Comparison of ENCODE assay signal across 30 cellular contexts in genomic region chr11:2201542-2201941, GRCh38. TPM values are rescaled to one million over a fixed set of nuclear protein-coding genes. Genes with fewer than 3 reads are reported as not detected.
"Had no signal": no experiment of that assay in that cellular context is flagged by ENCODE, and none has a peak within 500 bp of the region (broad histone marks: within the 10 kb centered on the region; RNA-seq: fewer than 3 reads in every experiment).

No MANE protein-coding gene starts in this region.

- H3K27me3 ChIP-seq: colonic mucosa, dorsolateral prefrontal cortex, hepatocyte, upper lobe of right lung had no signal

- H3K4me1 Mint-ChIP-seq: activated CD4-positive, alpha-beta memory T cell treated with anti-CD3 and anti-CD28 coated beads, Interleukin-2, amount 10 ng/mL, durations not matched to agents 7 days and 5 days; nephron had no signal

- H3K4me3 Mint-ChIP-seq: activated CD4-positive, alpha-beta memory T cell treated with anti-CD3 and anti-CD28 coated beads, Interleukin-2, amount 10 ng/mL, durations not matched to agents 7 days and 5 days; activated CD4-positive, alpha-beta T cell treated with anti-CD3 and anti-CD28 coated beads, Interleukin-2, amount 10 ng/mL, durations not matched to agents 24 days and 14 days; activated T-helper 1 cell treated with anti-CD3 and anti-CD28 coated beads, Interleukin-12 subunit alpha, Interleukin-12 subunit beta, Interleukin-2, Interleukin-4 antibody, amounts not matched to agents 30 ng/mL and 10 ng/mL and 1 ng/mL, durations not matched to agents 14 hours and 24 hours and 36 hours; brain; effector memory CD8-positive, alpha-beta T cell; immature natural killer cell; nephron; stimulated activated memory B cell treated with anti-CD40 and anti-IgM and Interleukin-4, amounts not matched to agents 10 μg/mL and 1 μg/mL and 100 μg/mL, for 72 hours had no signal

- H3K4me3 ChIP-seq: colonic mucosa, dorsolateral prefrontal cortex, esophagus muscularis mucosa, hepatocyte, thoracic aorta, upper lobe of right lung had no signal

- H3K4me1 ChIP-seq: esophagus muscularis mucosa, upper lobe of right lung had no signal

- DNase-seq: activated CD4-positive, alpha-beta memory T cell treated with anti-CD3 and anti-CD28 coated beads, Interleukin-2, amount 10 ng/mL, durations not matched to agents 7 days and 5 days; activated CD4-positive, alpha-beta T cell treated with anti-CD3 and anti-CD28 coated beads, Interleukin-2, amount 10 ng/mL, durations not matched to agents 24 days and 14 days; activated gamma-delta T cell; central memory CD4-positive, alpha-beta T cell; effector memory CD8-positive, alpha-beta T cell; glutamatergic neuron; immature natural killer cell; kidney glomerular epithelial cell; mesenchymal stem cell; nucleus accumbens; stimulated activated CD4-positive, alpha-beta T cell treated with anti-CD3 and anti-CD28 coated beads, Interleukin-15, amount 100 ng/mL, for 24 hours; upper lobe of right lung had no signal

- H3K9me3 ChIP-seq: colonic mucosa, esophagus muscularis mucosa, thoracic aorta, upper lobe of right lung had no signal

- H3K4me2 ChIP-seq: hepatocyte had no signal

- H2AFZ ChIP-seq: hepatocyte had no signal

- H3K27ac Mint-ChIP-seq: activated CD4-positive, alpha-beta memory T cell treated with anti-CD3 and anti-CD28 coated beads, Interleukin-2, amount 10 ng/mL, durations not matched to agents 7 days and 5 days; activated CD4-positive, alpha-beta T cell treated with anti-CD3 and anti-CD28 coated beads, Interleukin-2, amount 10 ng/mL, durations not matched to agents 24 days and 14 days; activated naive CD4-positive, alpha-beta T cell treated with anti-CD3 and anti-CD28 coated beads, Interleukin-2, amount 50 U/mL, for 72 hours; activated T-helper 1 cell treated with anti-CD3 and anti-CD28 coated beads, Interleukin-12 subunit alpha, Interleukin-12 subunit beta, Interleukin-2, Interleukin-4 antibody, amounts not matched to agents 30 ng/mL and 10 ng/mL and 1 ng/mL, durations not matched to agents 14 hours and 24 hours and 36 hours; brain; effector memory CD8-positive, alpha-beta T cell; nephron; stimulated activated memory B cell treated with anti-CD40 and anti-IgM and Interleukin-4, amounts not matched to agents 10 μg/mL and 1 μg/mL and 100 μg/mL, for 72 hours had no signal

- H3K27me3 Mint-ChIP-seq: brain had no signal

- H3K27ac ChIP-seq: colonic mucosa, dorsolateral prefrontal cortex, esophagus muscularis mucosa, hepatocyte, thoracic aorta, upper lobe of right lung had no signal

- H3K79me2 ChIP-seq: hepatocyte had no signal

- H3K9me3 Mint-ChIP-seq: activated CD4-positive, alpha-beta memory T cell treated with anti-CD3 and anti-CD28 coated beads, Interleukin-2, amount 10 ng/mL, durations not matched to agents 7 days and 5 days; activated CD4-positive, alpha-beta T cell treated with anti-CD3 and anti-CD28 coated beads, Interleukin-2, amount 10 ng/mL, durations not matched to agents 24 days and 14 days; activated T-helper 1 cell treated with anti-CD3 and anti-CD28 coated beads, Interleukin-12 subunit alpha, Interleukin-12 subunit beta, Interleukin-2, Interleukin-4 antibody, amounts not matched to agents 30 ng/mL and 10 ng/mL and 1 ng/mL, durations not matched to agents 14 hours and 24 hours and 36 hours had no signal

- H3K36me3 ChIP-seq: colonic mucosa, esophagus muscularis mucosa, thoracic aorta, upper lobe of right lung had no signal

- ATAC-seq: activated CD4-positive, CD25-positive, alpha-beta regulatory T cell treated with anti-CD3 and anti-CD28 coated beads, Interleukin-2, amount 50 U/mL, for 24 hours; activated naive CD4-positive, alpha-beta T cell treated with anti-CD3 and anti-CD28 coated beads, Interleukin-2, amount 50 U/mL, for 72 hours; effector memory CD8-positive, alpha-beta T cell; sciatic nerve; stimulated activated memory B cell treated with anti-CD40 and anti-IgM and Interleukin-4, amounts not matched to agents 10 μg/mL and 1 μg/mL and 100 μg/mL, for 72 hours had no signal

- H3K36me3 Mint-ChIP-seq: activated naive CD4-positive, alpha-beta T cell treated with anti-CD3 and anti-CD28 coated beads, Interleukin-2, amount 50 U/mL, for 72 hours; brain; stimulated activated memory B cell treated with anti-CD40 and anti-IgM and Interleukin-4, amounts not matched to agents 10 μg/mL and 1 μg/mL and 100 μg/mL, for 72 hours had no signal

RNA-seq across cellular contexts. Expression of gene TH, which starts 29.9 kb away (rescaled TPM):
- total RNA-seq: activated CD4-positive, alpha-beta memory T cell treated with anti-CD3 and anti-CD28 coated beads, Interleukin-2, amount 10 ng/mL, durations not matched to agents 7 days and 5 days; activated CD4-positive, alpha-beta T cell treated with anti-CD3 and anti-CD28 coated beads, Interleukin-2, amount 10 ng/mL, durations not matched to agents 24 days and 14 days; activated naive CD4-positive, alpha-beta T cell treated with anti-CD3 and anti-CD28 coated beads, Interleukin-2, amount 50 U/mL, for 72 hours; activated T-helper 1 cell treated with anti-CD3 and anti-CD28 coated beads, Interleukin-12 subunit alpha, Interleukin-12 subunit beta, Interleukin-2, Interleukin-4 antibody, amounts not matched to agents 30 ng/mL and 10 ng/mL and 1 ng/mL, durations not matched to agents 14 hours and 24 hours and 36 hours; endothelial cell of umbilical vein; mononuclear cell; myocyte; T-helper 2 cell treated with Interferon-gamma antibody and Interleukin-4, amounts not matched to agents 100 ng/mL and 5 ng/mL, for 36 hours; thoracic aorta; upper lobe of right lung had no signal

RNA-seq across cellular contexts. Expression of gene INS, which starts 40.5 kb away (rescaled TPM):
- total RNA-seq: activated CD4-positive, alpha-beta memory T cell treated with anti-CD3 and anti-CD28 coated beads, Interleukin-2, amount 10 ng/mL, durations not matched to agents 7 days and 5 days; activated CD4-positive, alpha-beta T cell treated with anti-CD3 and anti-CD28 coated beads, Interleukin-2, amount 10 ng/mL, durations not matched to agents 24 days and 14 days; activated naive CD4-positive, alpha-beta T cell treated with anti-CD3 and anti-CD28 coated beads, Interleukin-2, amount 50 U/mL, for 72 hours; activated T-helper 1 cell treated with anti-CD3 and anti-CD28 coated beads, Interleukin-12 subunit alpha, Interleukin-12 subunit beta, Interleukin-2, Interleukin-4 antibody, amounts not matched to agents 30 ng/mL and 10 ng/mL and 1 ng/mL, durations not matched to agents 14 hours and 24 hours and 36 hours; dorsolateral prefrontal cortex; endothelial cell of umbilical vein; esophagus muscularis mucosa; frontal cortex; hepatocyte; lower leg skin; mononuclear cell; myocyte; T-helper 2 cell treated with Interferon-gamma antibody and Interleukin-4, amounts not matched to agents 100 ng/mL and 5 ng/mL, for 36 hours; thoracic aorta; upper lobe of right lung had no signal
